ENCODE assay signal across 13 cellular contexts in genomic region chr10:4081691-4082111, GRCh38.
DNase-seq lines count a peak whose midpoint lies in the region; ATAC-seq and TF ChIP-seq lines count a peak whose summit lies in the region.
"Had no signal": no experiment of that assay in that cellular context is flagged by ENCODE, and none has a peak within 500 bp of the region (broad histone marks: within the 10 kb centered on the region; RNA-seq: fewer than 3 reads in every experiment).

No MANE protein-coding gene starts in this region.

- no peak for ATAC-seq in stimulated activated memory B cell treated with anti-CD40 and anti-IgM and Interleukin-4, amounts not matched to agents 10 μg/mL and 1 μg/mL and 100 μg/mL, for 72 hours
- ATAC-seq: mucosa of descending colon had no signal

- H3K9me3 ChIP-seq in CD4-positive, alpha-beta memory T cell (ENCODE audit: control insufficient read depth in 1 of 2, low read length in 2 of 2), result no peaks in the 10 kb centered on the region
- no peaks in the 10 kb centered on the region for H3K9me3 ChIP-seq in sigmoid colon
- H3K9me3 ChIP-seq: mucosa of descending colon had no signal

- H3K4me1 ChIP-seq in CD4-positive, alpha-beta memory T cell (ENCODE audit: insufficient read depth, low read length), result peaks cover 61% of the 10 kb centered on the region
- peaks cover 0 to 24% (median 18%) of the 10 kb centered on the region in 4 donors for H3K4me1 ChIP-seq in sigmoid colon

- in situ Hi-C loops in brain microvascular endothelial cell (cut with HindIII; ENCODE audit: low pct_ligation_motif_present, low sequenced_read_pairs), result no loop called here

- H3K27me3 Mint-ChIP-seq in CD4-positive, alpha-beta memory T cell, result no peaks in the 10 kb centered on the region
- H3K27me3 Mint-ChIP-seq in immature natural killer cell (ENCODE audit: low read depth in 3 of 3), result no peaks in the 10 kb centered on the region
- H3K27me3 Mint-ChIP-seq in stimulated activated memory B cell treated with anti-CD40 and anti-IgM and Interleukin-4, amounts not matched to agents 10 μg/mL and 1 μg/mL and 100 μg/mL, for 72 hours, result no peaks in the 10 kb centered on the region
- H3K27me3 Mint-ChIP-seq: activated T-cell treated with anti-CD3 and anti-CD28 coated beads, Interleukin-2, amount 50 U/mL, for 24 hours had no signal

- H3K4me3 ChIP-seq in CD4-positive, alpha-beta memory T cell (ENCODE audit: low read length in 2 of 2), result no peak overlapping the region
- H3K4me3 ChIP-seq in sigmoid colon, result no peak overlapping the region
- H3K4me3 ChIP-seq in brain microvascular endothelial cell (ENCODE audit: low read depth, low read length), result no peak overlapping the region
- H3K4me3 ChIP-seq: mucosa of descending colon had no signal

- TF ChIP-seq CTCF in sigmoid colon (IDR thresholded peaks at IDR 0.05) (no peak), brain microvascular endothelial cell (IDR thresholded peaks at IDR 0.05; ENCODE audit: low read depth, low read length, missing control alignments) (no peak)

- intact Hi-C loops in CD4-positive, alpha-beta memory T cell (cut with micrococcal nuclease), result loop anchor here (5.0 kb wide), 1 partner anchor 51 kb away; no protein-coding TSS in a partner anchor
- intact Hi-C loops in sigmoid colon (cut with DNase I) (no loop called here), head of caudate nucleus (cut with DNase I) (no loop called here)

- 75 to 91% methylated on average over 5 of the region's 5 CpGs for WGBS in sigmoid colon, 2 donors

- no peak for TF ChIP-seq POLR2A in sigmoid colon (IDR thresholded peaks at IDR 0.05)

- H3K36me3 ChIP-seq in CD4-positive, alpha-beta memory T cell (ENCODE audit: insufficient read depth, low read length), result no peaks in the 10 kb centered on the region
- H3K36me3 ChIP-seq in sigmoid colon (no peaks in the 10 kb centered on the region), brain microvascular endothelial cell (replicated peaks) (no peaks in the 10 kb centered on the region)

- POLR2A ChIA-PET in CD4-positive, alpha-beta memory T cell (lab: Charles Lee; ENCODE audit: partially characterized antibody), result interaction anchor here (0.8 to 4.6 kb wide), 4 partner anchors 9 to 296 kb away, joined by 3 to 26 read pairs (median 4); partner anchors contain the start of gene KLF6

- no peaks in the 10 kb centered on the region for H3K27me3 ChIP-seq in CD4-positive, alpha-beta memory T cell (ENCODE audit: insufficient read depth, low read length)
- H3K27me3 ChIP-seq in sigmoid colon, result no peaks in the 10 kb centered on the region
- no peaks in the 10 kb centered on the region for H3K27me3 ChIP-seq in brain microvascular endothelial cell (replicated peaks)

- H3K27ac Mint-ChIP-seq in CD4-positive, alpha-beta memory T cell, result peak overlapping the region; percentile 69 to 90 (median 88)
- H3K27ac Mint-ChIP-seq in immature natural killer cell, result peak overlapping the region in 5 of 6 donors; percentile 66 to 92 (median 73)
- H3K27ac Mint-ChIP-seq in stimulated activated memory B cell treated with anti-CD40 and anti-IgM and Interleukin-4, amounts not matched to agents 10 μg/mL and 1 μg/mL and 100 μg/mL, for 72 hours, result no peak overlapping the region
- H3K27ac Mint-ChIP-seq: activated T-cell treated with anti-CD3 and anti-CD28 coated beads, Interleukin-2, amount 50 U/mL, for 24 hours had no signal

- no peak for TF ChIP-seq EP300 in sigmoid colon (IDR thresholded peaks at IDR 0.05)

- H3K36me3 Mint-ChIP-seq in CD4-positive, alpha-beta memory T cell, result no peaks in the 10 kb centered on the region
- no peaks in the 10 kb centered on the region for H3K36me3 Mint-ChIP-seq in immature natural killer cell
- H3K36me3 Mint-ChIP-seq in stimulated activated memory B cell treated with anti-CD40 and anti-IgM and Interleukin-4, amounts not matched to agents 10 μg/mL and 1 μg/mL and 100 μg/mL, for 72 hours, result no peaks in the 10 kb centered on the region

- peaks cover 42 to 59% (median 52%) of the 10 kb centered on the region in 4 donors for H3K4me1 Mint-ChIP-seq in CD4-positive, alpha-beta memory T cell
- H3K4me1 Mint-ChIP-seq in immature natural killer cell, result peaks cover 30 to 35% of the 10 kb centered on the region in 2 donors
- H3K4me1 Mint-ChIP-seq in stimulated activated memory B cell treated with anti-CD40 and anti-IgM and Interleukin-4, amounts not matched to agents 10 μg/mL and 1 μg/mL and 100 μg/mL, for 72 hours, result peaks cover 24% of the 10 kb centered on the region

- peak overlapping the region in 7 of 8 donors; percentile 0 to 68 (median 41) for H3K4me3 Mint-ChIP-seq in CD4-positive, alpha-beta memory T cell
- H3K4me3 Mint-ChIP-seq in immature natural killer cell, result peak overlapping the region in 4 of 5 donors; percentile 28 to 46 (median 44)
- H3K4me3 Mint-ChIP-seq in stimulated activated memory B cell treated with anti-CD40 and anti-IgM and Interleukin-4, amounts not matched to agents 10 μg/mL and 1 μg/mL and 100 μg/mL, for 72 hours, result no peak overlapping the region
- H3K4me3 Mint-ChIP-seq: activated T-cell treated with anti-CD3 and anti-CD28 coated beads, Interleukin-2, amount 50 U/mL, for 24 hours had no signal

- H3K9me3 Mint-ChIP-seq in CD4-positive, alpha-beta memory T cell, result no peaks in the 10 kb centered on the region
- peaks cover 0 to 3% (median 0%) of the 10 kb centered on the region in 6 donors for H3K9me3 Mint-ChIP-seq in immature natural killer cell
- H3K9me3 Mint-ChIP-seq in stimulated activated memory B cell treated with anti-CD40 and anti-IgM and Interleukin-4, amounts not matched to agents 10 μg/mL and 1 μg/mL and 100 μg/mL, for 72 hours, result peaks cover 2% of the 10 kb centered on the region
- H3K9me3 Mint-ChIP-seq: activated T-cell treated with anti-CD3 and anti-CD28 coated beads, Interleukin-2, amount 50 U/mL, for 24 hours had no signal

- DNase-seq in CD4-positive, alpha-beta memory T cell, result no peak
- DNase-seq in astrocyte of the hippocampus (ENCODE audit: low read depth, low spot score), result peak; percentile 26
- no peak for DNase-seq in immature natural killer cell
- no peak for DNase-seq in sigmoid colon
- DNase-seq in Kasumi-1 (lab: John Stamatoyannopoulos, UW), result no peak
- DNase-seq in brain microvascular endothelial cell, result no peak
- no peak for DNase-seq in head of caudate nucleus
- DNase-seq: activated T-cell treated with anti-CD3 and anti-CD28 coated beads, Interleukin-2, amount 50 U/mL, for 24 hours; KG1; mucosa of descending colon; NCI-H2171; RPMI8226 had no signal

- CTCF ChIA-PET in CD4-positive, alpha-beta memory T cell (lab: Charles Lee; ENCODE audit: partially characterized antibody), result interaction anchor here (0.7 kb wide), 1 partner anchor 484 kb away, joined by 3 read pairs; no protein-coding TSS in a partner anchor

- H3K27ac ChIP-seq in CD4-positive, alpha-beta memory T cell (ENCODE audit: low read depth, low read length), result no peak overlapping the region
- H3K27ac ChIP-seq in sigmoid colon (peak overlapping the region; percentile 8 to 48 (median 36)), brain microvascular endothelial cell (no peak overlapping the region)

Comparison
In these comparisons a context has a peak if more than half of its experiments do, and no peak if none do; other contexts are left out.
1. H3K27ac ChIP-seq: peak in sigmoid colon (4 of 4); none in CD4-positive, alpha-beta memory T cell (single experiment) and brain microvascular endothelial cell (single experiment).